ENCODE assay signal across 8 cellular contexts in genomic region chr4:82371398-82371972, GRCh38. TPM values are rescaled to one million over a fixed set of nuclear protein-coding genes. Genes with fewer than 3 reads are reported as not detected.
DNase-seq lines count a peak whose midpoint lies in the region; ATAC-seq and TF ChIP-seq lines count a peak whose summit lies in the region.

No MANE protein-coding gene starts in this region.

- in situ Hi-C loops in transverse colon (cut with MboI; ENCODE audit: low pct_ligation_motif_present in 1 of 4, low pct_unique_long_range_greater_than_20kb in 1 of 4, low sequenced_read_pairs in 3 of 4): loop anchor here in 2 of 4 donors (10.0 kb wide), 2 partner anchors 53 to 63 kb away; partner anchors contain the start of genes ENOPH1 (in 1 of the 2) and HNRNPDL (in 1 of the 2)

- TF ChIP-seq CTCF in right atrium auricular region (IDR thresholded peaks at IDR 0.05) (no peak), transverse colon (IDR thresholded peaks at IDR 0.05) (no peak)

- ATAC-seq in left ventricle myocardium superior (no peak), GM19452 (IDR thresholded peaks at IDR 0.05; ENCODE audit: unreplicated experiment) (no peak), GM18502 (IDR thresholded peaks at IDR 0.05; ENCODE audit: poor library complexity, unreplicated experiment) (no peak)
- ATAC-seq in activated naive CD8-positive, alpha-beta T cell treated with anti-CD3 and anti-CD28 coated beads, Interleukin-2, amount 50 U/mL, for 24 hours: no peak

- intact Hi-C loops in left ventricle myocardium superior (cut with micrococcal nuclease): no loop called here
- intact Hi-C loops in transverse colon (cut with DNase I; ENCODE audit: low total_unique reads): loop anchor here (10.0 kb wide), 1 partner anchor 513 kb away; no protein-coding TSS in a partner anchor

- 1% methylated on average over 8 of the region's 8 CpGs for WGBS in transverse colon (ENCODE audit: low coverage in 1 of 2), 2 donors

- H3K9me3 Mint-ChIP-seq in activated naive CD8-positive, alpha-beta T cell treated with anti-CD3 and anti-CD28 coated beads, Interleukin-2, amount 50 U/mL, for 24 hours: no peaks in the 10 kb centered on the region

- H3K36me3 ChIP-seq in right atrium auricular region: peaks cover 3% of the 10 kb centered on the region
- peaks cover 0 to 5% (median 0%) of the 10 kb centered on the region in 4 donors for H3K36me3 ChIP-seq in transverse colon

- TF ChIP-seq POLR2A in transverse colon (IDR thresholded peaks at IDR 0.05): no peak

- H3K27ac Mint-ChIP-seq in activated naive CD8-positive, alpha-beta T cell treated with anti-CD3 and anti-CD28 coated beads, Interleukin-2, amount 50 U/mL, for 24 hours: peak overlapping the region; percentile 100

- DNase-seq in right atrium auricular region (ENCODE audit: low spot score): no peak
- no peak for DNase-seq in left ventricle myocardium superior
- DNase-seq in activated naive CD8-positive, alpha-beta T cell treated with anti-CD3 and anti-CD28 coated beads, Interleukin-2, amount 50 U/mL, for 24 hours: no peak
- peak; percentile 13 for DNase-seq in kidney tubule cell (ENCODE audit: low spot score)
- no peak for DNase-seq in transverse colon
- DNase-seq in COR-L47 (lab: John Stamatoyannopoulos, UW): no peak

- H3K4me1 Mint-ChIP-seq in activated naive CD8-positive, alpha-beta T cell treated with anti-CD3 and anti-CD28 coated beads, Interleukin-2, amount 50 U/mL, for 24 hours: peaks cover 65% of the 10 kb centered on the region

- H3K4me1 ChIP-seq in right atrium auricular region: peaks cover 0 to 75% of the 10 kb centered on the region in 2 donors
- peaks cover 28 to 70% (median 52%) of the 10 kb centered on the region in 4 donors for H3K4me1 ChIP-seq in transverse colon

- H3K36me3 Mint-ChIP-seq in activated naive CD8-positive, alpha-beta T cell treated with anti-CD3 and anti-CD28 coated beads, Interleukin-2, amount 50 U/mL, for 24 hours (ENCODE audit: low read depth): peaks cover 80% of the 10 kb centered on the region

- peak overlapping the region; percentile 99 for H3K4me3 ChIP-seq in right atrium auricular region
- H3K4me3 ChIP-seq in transverse colon: peak overlapping the region; percentile 77 to 97 (median 86)

- no peak for TF ChIP-seq EP300 in transverse colon (IDR thresholded peaks at IDR 0.05; ENCODE audit: low read depth)

- peak overlapping the region in 1 of 2 donors; percentile 100 for H3K27ac ChIP-seq in right atrium auricular region
- H3K27ac ChIP-seq in transverse colon: peak overlapping the region; percentile 97 to 100 (median 99)

- peaks cover 5% of the 10 kb centered on the region for H3K27me3 Mint-ChIP-seq in activated naive CD8-positive, alpha-beta T cell treated with anti-CD3 and anti-CD28 coated beads, Interleukin-2, amount 50 U/mL, for 24 hours

- H3K27me3 ChIP-seq in right atrium auricular region: no peaks in the 10 kb centered on the region
- H3K27me3 ChIP-seq in transverse colon: no peaks in the 10 kb centered on the region

- H3K9me3 ChIP-seq in right atrium auricular region (no peaks in the 10 kb centered on the region), transverse colon (no peaks in the 10 kb centered on the region)

- H3K4me3 Mint-ChIP-seq in activated naive CD8-positive, alpha-beta T cell treated with anti-CD3 and anti-CD28 coated beads, Interleukin-2, amount 50 U/mL, for 24 hours: peak overlapping the region; percentile 99

RNA-seq across cellular contexts. Expression of gene HNRNPD, which starts 2.3 kb away (rescaled TPM):
- total RNA-seq in right atrium auricular region (10 to 100 TPM; 45.7 to 48.7 TPM), left ventricle myocardium superior (113 TPM), transverse colon (100 to 1,000 TPM in 3 of 4 donors, 10 to 100 TPM in 1; 61.4 to 213 (median 130) TPM)

RNA-seq across cellular contexts. Expression of gene HNRNPDL, which starts 58.8 kb away (rescaled TPM):
- 10 to 100 TPM; 81.2 to 85.4 TPM for total RNA-seq in right atrium auricular region
- 120 TPM for total RNA-seq in left ventricle myocardium superior
- 100 to 1,000 TPM in 2 of 4 donors, 10 to 100 TPM in 2; 78.4 to 131 (median 100) TPM for total RNA-seq in transverse colon

RNA-seq across cellular contexts. Expression of gene ENOPH1, which starts 58.9 kb away (rescaled TPM):
- 10 to 100 TPM; 15.0 to 16.6 TPM for total RNA-seq in right atrium auricular region
- 14.5 TPM for total RNA-seq in left ventricle myocardium superior
- 10 to 100 TPM in 3 of 4 donors, under 1 TPM in 1; 0.75 to 21.5 (median 15.8) TPM for total RNA-seq in transverse colon
